Comparison of ENCODE assay signal across 26 cellular contexts in genomic region chr5:101404531-101404930, GRCh38.
"Had no signal": no experiment of that assay in that cellular context is flagged by ENCODE, and none has a peak within 500 bp of the region (broad histone marks: within the 10 kb centered on the region; RNA-seq: fewer than 3 reads in every experiment).

No MANE protein-coding gene starts in this region.

- H3K4me1 ChIP-seq: esophagus squamous epithelium, gastrocnemius medialis, heart right ventricle, left lung, lower lobe of right lung had no signal

- DNase-seq: dermis blood vessel endothelial cell; dorsolateral prefrontal cortex; effector CD4-positive, alpha-beta T cell; effector memory CD8-positive, alpha-beta T cell; endodermal cell; erythroblast; esophagus squamous epithelium; foreskin fibroblast; foreskin melanocyte; gastrocnemius medialis; glutamatergic neuron; head of caudate nucleus; heart right ventricle; hippocampal formation; left cardiac atrium; left lung; left ventricle myocardium superior; lower lobe of right lung; mesendoderm; midbrain; naive thymus-derived CD4-positive, alpha-beta T cell had no signal

- ATAC-seq: effector memory CD8-positive, alpha-beta T cell; esophagus mucosa; gastrocnemius medialis; heart right ventricle; left cardiac atrium; left lung; left ventricle myocardium superior; lower lobe of right lung; naive thymus-derived CD4-positive, alpha-beta T cell had no signal

- H3K9me3 ChIP-seq: esophagus squamous epithelium, gastrocnemius medialis, left lung, lower lobe of right lung had no signal

- FAIRE-seq: islet of Langerhans, keratinocyte had no signal

- H3K27me3 ChIP-seq: dorsolateral prefrontal cortex, esophagus squamous epithelium, gastrocnemius medialis, heart right ventricle, left lung had no signal

- H3K4me3 ChIP-seq: coronary artery, dorsolateral prefrontal cortex, esophagus squamous epithelium, gastrocnemius medialis, heart right ventricle, left lung, lower lobe of right lung had no signal

- H3K27ac ChIP-seq: coronary artery, dorsolateral prefrontal cortex, epithelial cell of prostate, esophagus squamous epithelium, gastrocnemius medialis, heart right ventricle, left lung, lower lobe of right lung had no signal

- H3K36me3 ChIP-seq: esophagus squamous epithelium, gastrocnemius medialis, heart right ventricle, left lung, lower lobe of right lung had no signal
